In the genomic region with DNA sequence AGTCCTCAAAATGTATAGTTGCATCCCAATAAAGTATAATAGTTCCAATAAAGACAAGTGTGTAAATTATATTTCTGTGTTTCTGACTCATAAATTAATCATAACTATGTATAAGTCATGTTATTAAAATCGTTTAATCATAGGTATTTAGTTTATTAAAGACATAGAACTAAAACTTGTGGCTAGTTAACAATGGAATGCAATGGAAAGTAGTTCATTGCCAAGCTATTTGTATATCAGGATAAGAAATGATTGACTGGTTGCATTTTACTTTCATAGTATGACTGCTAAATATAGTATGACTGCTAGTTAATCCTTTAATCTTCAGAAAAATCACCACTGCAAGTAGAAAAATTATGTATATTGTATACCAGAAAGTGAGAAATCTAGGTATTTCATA, we compare ENCODE assay signal across 20 cellular contexts. TPM values are rescaled to one million over a fixed set of nuclear protein-coding genes. Genes with fewer than 3 reads are reported as not detected.
DNase-seq lines count a peak whose midpoint lies in the region; ATAC-seq, FAIRE-seq and TF ChIP-seq lines count a peak whose summit lies in the region.
"Had no signal": no experiment of that assay in that cellular context is flagged by ENCODE, and none has a peak within 500 bp of the region (broad histone marks: within the 10 kb centered on the region; RNA-seq: fewer than 3 reads in every experiment).

No MANE protein-coding gene starts in this region.

- TF ChIP-seq CTCF in heart left ventricle (IDR thresholded peaks at IDR 0.05) (no peak), right atrium auricular region (IDR thresholded peaks at IDR 0.05) (no peak), PC-3 (conservative IDR thresholded peaks at IDR 0.05; ENCODE audit: low read depth, low read length) (no peak), bronchial epithelial cell (IDR thresholded peaks at IDR 0.05; ENCODE audit: insufficient read depth, low read length, severe bottlenecking) (no peak), pancreas (IDR thresholded peaks at IDR 0.05) (no peak)

- H3K4me2 ChIP-seq in PC-3 (ENCODE audit: low read length): peak overlapping the region; percentile 13; the same call in 1 of the 2 replicates

- H4K20me1 ChIP-seq in PC-3 (ENCODE audit: low read length): no peaks in the 10 kb centered on the region

- peaks cover 0 to 24% (median 10%) of the 10 kb centered on the region in 12 donors for H3K4me1 ChIP-seq in heart left ventricle
- H3K4me1 ChIP-seq in right atrium auricular region: peaks cover 0 to 4% of the 10 kb centered on the region in 2 donors
- peaks cover 22% of the 10 kb centered on the region for H3K4me1 ChIP-seq in PC-3 (ENCODE audit: insufficient read depth, low read length)
- no peaks in the 10 kb centered on the region for H3K4me1 ChIP-seq in pancreas
- H3K4me1 ChIP-seq: BE2C had no signal

- 44 to 51% (median 47%) methylated on average over 1 of the region's 1 CpG for WGBS in heart left ventricle, 4 donors
- WGBS in pancreas, 2 donors: 20 to 35% methylated on average over 1 of the region's 1 CpG

- POLR2A ChIA-PET in PC-3 (lab: Charles Lee; ENCODE audit: unreplicated experiment): no interaction called here

- no peak overlapping the region for H2AFZ ChIP-seq in PC-3 (ENCODE audit: low read length)

- H3F3A ChIP-seq in PC-3 (ENCODE audit: low read length, unreplicated experiment): peaks cover 9% of the 10 kb centered on the region

- CTCF ChIA-PET in PC-3 (lab: Charles Lee): no interaction called here

- no peak for DNase-seq in heart left ventricle
- no peak for DNase-seq in right atrium auricular region (ENCODE audit: low spot score)
- peak; percentile 5 for DNase-seq in PC-3
- DNase-seq in bronchial epithelial cell (ENCODE audit: low read depth): peak; percentile 71
- no peak for DNase-seq in pancreas
- no peak for DNase-seq in HTR-8/SVneo (ENCODE audit: insufficient read length, low spot score)
- no peak for DNase-seq in H54 (ENCODE audit: insufficient read length, low spot score)
- DNase-seq: ACHN; BE2C; CD4-positive, alpha-beta memory T cell; DMS79 treated with DMSO at 0.1 percent for 48 hours; GF-D8; GOT3; KG1; NCI-H1092; NCI-H1694; NCI-H446; NCI-H748 treated with DMSO at 0.1 percent for 48 hours; RPMI8226 had no signal

- FAIRE-seq in bronchial epithelial cell (lab: Jason Lieb, UNC): no peak
- peak; percentile 39 for FAIRE-seq in pancreas (lab: Jason Lieb, UNC)
- FAIRE-seq in HTR-8/SVneo (lab: Jason Lieb, UNC): no peak
- FAIRE-seq in H54 (lab: Jason Lieb, UNC): no peak

- H3K4me3 ChIP-seq in heart left ventricle (no peak overlapping the region), right atrium auricular region (no peak overlapping the region), PC-3 (ENCODE audit: low read length) (no peak overlapping the region), bronchial epithelial cell (ENCODE audit: low read depth, low read length) (no peak overlapping the region), pancreas (no peak overlapping the region)

- no peaks in the 10 kb centered on the region for H3K79me2 ChIP-seq in PC-3 (ENCODE audit: low read length)

- no peaks in the 10 kb centered on the region for H3K9me2 ChIP-seq in PC-3 (replicated peaks; ENCODE audit: low read length)

- no peak for TF ChIP-seq POLR2A in heart left ventricle (IDR thresholded peaks at IDR 0.05)
- no peak for TF ChIP-seq POLR2A in H54 (IDR thresholded peaks at IDR 0.05; ENCODE audit: low read depth, low read length)

- H3K27me3 ChIP-seq in heart left ventricle (no peaks in the 10 kb centered on the region), right atrium auricular region (no peaks in the 10 kb centered on the region), PC-3 (ENCODE audit: low read length) (no peaks in the 10 kb centered on the region), bronchial epithelial cell (ENCODE audit: control insufficient read depth, insufficient read depth, low read length) (no peaks in the 10 kb centered on the region), pancreas (no peaks in the 10 kb centered on the region)
- H3K27me3 ChIP-seq: BE2C had no signal

- no TSS peak for BruUV-seq in PC-3 (replicated peaks; lab: Mats Ljungman, UMichigan)

- peak in 3 of 4 donors; percentile 37 to 56 (median 51) for ATAC-seq in heart left ventricle
- peak; percentile 65 for ATAC-seq in PC-3
- no peak for ATAC-seq in pancreas
- ATAC-seq in GM18909 (IDR thresholded peaks at IDR 0.05; ENCODE audit: poor library complexity, unreplicated experiment): no peak

- intact Hi-C loops in heart left ventricle (cut with DNase I) (loop anchor here in 3 of 10 donors (5.0 to 10.0 kb wide), 2 partner anchors 107 to 109 kb away; no protein-coding TSS in a partner anchor), PC-3 (cut with micrococcal nuclease) (no loop called here), pancreas (cut with DNase I) (no loop called here)

- peak overlapping the region in 5 of 12 donors; percentile 2 to 42 (median 11) for H3K27ac ChIP-seq in heart left ventricle
- H3K27ac ChIP-seq in right atrium auricular region: no peak overlapping the region
- H3K27ac ChIP-seq in PC-3 (ENCODE audit: low read length): no peak overlapping the region
- no peak overlapping the region for H3K27ac ChIP-seq in pancreas

- H3K9me3 ChIP-seq in heart left ventricle: no peaks in the 10 kb centered on the region
- no peaks in the 10 kb centered on the region for H3K9me3 ChIP-seq in right atrium auricular region
- H3K9me3 ChIP-seq in PC-3 (ENCODE audit: low read length): no peaks in the 10 kb centered on the region
- H3K9me3 ChIP-seq in pancreas: no peaks in the 10 kb centered on the region
- H3K9me3 ChIP-seq: BE2C had no signal

- H3K9ac ChIP-seq in PC-3 (ENCODE audit: low read length): no peak overlapping the region

- H3K36me3 ChIP-seq in heart left ventricle: peaks cover 0 to 80% (median 66%) of the 10 kb centered on the region in 9 donors
- H3K36me3 ChIP-seq in right atrium auricular region: peaks cover 22% of the 10 kb centered on the region
- H3K36me3 ChIP-seq in PC-3 (ENCODE audit: low read depth, low read length): peaks cover 10% of the 10 kb centered on the region; the same call in 1 of the 2 replicates
- H3K36me3 ChIP-seq in bronchial epithelial cell (ENCODE audit: control insufficient read depth, insufficient read depth, low read length): peaks cover 4% of the 10 kb centered on the region
- H3K36me3 ChIP-seq in pancreas: peaks cover 0 to 31% (median 4%) of the 10 kb centered on the region in 3 donors

RNA-seq across cellular contexts. Expression of a gene that starts 16.9 kb away (rescaled TPM):
- total RNA-seq in heart left ventricle: 10 to 100 TPM; 12.6 to 23.1 (median 15.5) TPM
- 10 to 100 TPM in 1 of 2 donors, 1 to 10 TPM in 1; 7.7 to 15.2 TPM for polyA plus RNA-seq in heart left ventricle
- total RNA-seq in right atrium auricular region: 10 to 100 TPM; 15.7 to 20.3 TPM
- total RNA-seq in PC-3 (2014; rRNA removed): 28.8 and 30.8 TPM in 2 replicates
- 42.2 and 47.4 TPM in 2 replicates for total RNA-seq in bronchial epithelial cell
- 10 to 100 TPM; 16.4 to 19.9 (median 18.7) TPM for total RNA-seq in pancreas
- 10 to 100 TPM; 15.0 to 19.4 TPM for polyA plus RNA-seq in pancreas

Comparison
In these comparisons a context has a peak if more than half of its experiments do, and no peak if none do; other contexts are left out.
1. ATAC-seq: peak in heart left ventricle (3 of 4) and PC-3 (single experiment); none in pancreas (0 of 4) and GM18909 (single experiment).
2. DNase-seq: peak in PC-3 (single experiment) and bronchial epithelial cell (single experiment); none in heart left ventricle (0 of 5), right atrium auricular region (single experiment), pancreas (0 of 6), HTR-8/SVneo (single experiment) and H54 (single experiment).